9 cellular contexts compared by ENCODE assay signal in the genomic region with DNA sequence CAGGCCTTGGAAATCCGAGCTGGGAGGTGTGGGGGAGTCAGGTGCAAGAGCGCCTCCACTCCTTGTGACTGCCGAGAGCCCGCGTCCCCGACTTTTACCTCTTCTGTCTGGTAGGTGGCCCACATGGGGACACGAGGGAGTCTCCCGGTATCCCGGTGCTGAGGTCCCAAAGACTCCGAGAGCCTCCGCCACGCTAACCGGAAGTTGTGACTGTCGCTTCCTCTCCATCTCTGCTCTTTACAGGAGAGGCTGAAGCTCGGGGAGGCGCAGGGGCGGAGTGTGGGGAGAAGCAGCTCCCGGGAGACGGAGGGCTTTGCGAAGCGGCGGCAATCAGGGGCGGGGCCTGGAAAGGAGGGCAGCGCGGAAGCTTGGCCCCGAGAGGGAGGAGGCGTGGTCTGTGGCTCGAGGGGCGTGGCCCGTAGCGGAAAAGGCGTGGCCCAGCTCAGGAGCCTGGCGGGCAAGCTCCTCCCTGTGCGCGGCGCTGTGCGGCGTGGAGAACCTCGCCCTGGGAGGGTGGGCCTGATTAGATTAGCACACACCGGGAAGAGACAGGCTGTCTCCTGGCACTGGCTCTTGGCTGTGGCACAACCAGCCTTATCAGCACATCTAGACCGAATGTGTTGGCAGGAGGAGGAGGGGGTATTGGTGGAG.
DNase-seq lines count a peak whose midpoint lies in the region; ATAC-seq, FAIRE-seq and TF ChIP-seq lines count a peak whose summit lies in the region.
"Had no signal": no experiment of that assay in that cellular context is flagged by ENCODE, and none has a peak within 500 bp of the region (broad histone marks: within the 10 kb centered on the region; RNA-seq: fewer than 3 reads in every experiment).

No MANE protein-coding gene starts in this region.

- intact Hi-C loops in K562 (cut with micrococcal nuclease) (no loop called here), testis (cut with DNase I; ENCODE audit: low total_unique reads) (no loop called here)

- H3K4me2 ChIP-seq in K562 (ENCODE audit: insufficient read depth, low read length) (peak overlapping the region; percentile 72), keratinocyte (ENCODE audit: control insufficient read depth, extremely low read depth, insufficient read depth, low read depth, low read length) (no peak overlapping the region)

- no peak for TF ChIP-seq EP300 in K562 (IDR thresholded peaks at IDR 0.05; ENCODE audit: low read length)

- TF ChIP-seq CTCF in K562 (IDR thresholded peaks at IDR 0.05 in 2 of 3, conservative IDR thresholded peaks at IDR 0.05 in 1 of 3; ENCODE audit: insufficient read depth in 2 of 3, low read depth in 1 of 3, low read length in 3 of 3) (peak in 2 of 3 experiments; percentile 4 to 11; a peak in 1 of 6 replicates), keratinocyte (optimal IDR thresholded peaks at IDR 0.05 in 1 of 3, IDR thresholded peaks at IDR 0.05 in 1 of 3, conservative IDR thresholded peaks at IDR 0.05 in 1 of 3; ENCODE audit: extremely low read depth in 1 of 3, insufficient read depth in 2 of 3, low read length in 3 of 3) (no peak), testis (IDR thresholded peaks at IDR 0.05) (no peak), brain microvascular endothelial cell (IDR thresholded peaks at IDR 0.05; ENCODE audit: low read depth, low read length, missing control alignments) (no peak)

- CTCF ChIA-PET in K562 (lab: Yijun Ruan, JAX; ENCODE audit: low intra/inter-chr PET ratio) = no interaction called here

- peak overlapping the region in 1 of 2 donors; percentile 56 for H3K4me3 Mint-ChIP-seq in activated T-cell treated with anti-CD3 and anti-CD28 coated beads, Interleukin-2, amount 50 U/mL, for 72 hours

- H3K36me3 ChIP-seq in K562 (ENCODE audit: control insufficient read depth, insufficient read depth, low read length) (no peaks in the 10 kb centered on the region), keratinocyte (ENCODE audit: control insufficient read depth in 2 of 2, extremely low read depth in 1 of 2, insufficient read depth in 2 of 2, low read length in 2 of 2) (no peaks in the 10 kb centered on the region), testis (ENCODE audit: low read depth, missing control alignments) (no peaks in the 10 kb centered on the region), brain microvascular endothelial cell (replicated peaks) (no peaks in the 10 kb centered on the region)

- H3K27me3 Mint-ChIP-seq in activated T-cell treated with anti-CD3 and anti-CD28 coated beads, Interleukin-2, amount 50 U/mL, for 72 hours (ENCODE audit: low read depth) = no peaks in the 10 kb centered on the region

- dilution Hi-C loops in keratinocyte (cut with MboI; ENCODE audit: extremely low pct_ligation_motif_present, low sequenced_read_pairs) = no loop called here

- no peaks in the 10 kb centered on the region for H4K20me1 ChIP-seq in K562 (replicated peaks; ENCODE audit: control insufficient read depth, insufficient read depth, low read length)
- H4K20me1 ChIP-seq in keratinocyte (ENCODE audit: control insufficient read depth, extremely low read depth, insufficient read depth, low read length) = no peaks in the 10 kb centered on the region

- H3K9ac ChIP-seq in K562 (ENCODE audit: insufficient read depth in 1 of 2, low read depth in 2 of 2, low read length in 2 of 2) (no peak overlapping the region; a peak in 2 of 4 replicates), keratinocyte (ENCODE audit: control insufficient read depth, extremely low read depth, insufficient read depth, low read length) (peak overlapping the region; percentile 44)

- peak overlapping the region; percentile 92 for H2AFZ ChIP-seq in K562 (ENCODE audit: low read depth, low read length)
- no peak overlapping the region for H2AFZ ChIP-seq in keratinocyte (ENCODE audit: control insufficient read depth, low read length)

- POLR2A ChIA-PET in K562 (lab: Yijun Ruan, JAX) = interaction anchor here (0.5 to 1.4 kb wide), 4 partner anchors 10 to 89 kb away, joined by 3 to 7 read pairs (median 3); no protein-coding TSS in a partner anchor

- H3K27ac ChIP-seq in K562 (ENCODE audit: extremely low read depth, low read depth, low read length) (no peak overlapping the region), keratinocyte (ENCODE audit: control insufficient read depth, insufficient read depth, low read length) (peak overlapping the region; percentile 8), testis (peak overlapping the region in 1 of 2 donors; percentile 60), brain microvascular endothelial cell (no peak overlapping the region)

- H3K4me1 ChIP-seq in K562 (replicated peaks in 1 of 2; ENCODE audit: control insufficient read depth in 2 of 2, insufficient read depth in 2 of 2, low read length in 2 of 2) (peaks cover 0 to 10% of the 10 kb centered on the region in 2 experiments; a peak in 2 of 5 replicates), keratinocyte (ENCODE audit: control insufficient read depth, extremely low read depth, insufficient read depth, low read length) (no peaks in the 10 kb centered on the region), testis (no peaks in the 10 kb centered on the region)

- H3K36me3 Mint-ChIP-seq in activated T-cell treated with anti-CD3 and anti-CD28 coated beads, Interleukin-2, amount 50 U/mL, for 72 hours (ENCODE audit: insufficient read depth in 2 of 2) = peaks cover 3 to 4% of the 10 kb centered on the region in 2 donors

- H3K4me3 ChIP-seq in K562 = peak overlapping the region; percentile 39
- H3K4me3 ChIP-seq in keratinocyte (ENCODE audit: control insufficient read depth in 2 of 3, extremely low read depth in 1 of 3, insufficient read depth in 2 of 3, low read depth in 1 of 3, low read length in 3 of 3) = peak overlapping the region in 2 of 3 experiments; percentile 32 to 38
- peak overlapping the region; percentile 50 to 64 for H3K4me3 ChIP-seq in testis
- H3K4me3 ChIP-seq in brain microvascular endothelial cell (ENCODE audit: low read depth, low read length) = no peak overlapping the region

- no TSS peak for BruUV-seq in K562 (replicated peaks; lab: Mats Ljungman, UMichigan)

- H3K79me2 ChIP-seq in K562 (ENCODE audit: control insufficient read depth, insufficient read depth, low read length) (no peaks in the 10 kb centered on the region), keratinocyte (ENCODE audit: control insufficient read depth, insufficient read depth, low read length) (no peaks in the 10 kb centered on the region)

- H3K9me1 ChIP-seq in K562 (ENCODE audit: control insufficient read depth, insufficient read depth, low read length) (no peaks in the 10 kb centered on the region), keratinocyte (ENCODE audit: control insufficient read depth, extremely low read depth, insufficient read depth, low read length) (no peaks in the 10 kb centered on the region)

- peaks cover 0 to 6% of the 10 kb centered on the region in 2 experiments; a peak in 1 of 5 replicates for H3K27me3 ChIP-seq in K562 (ENCODE audit: control insufficient read depth in 2 of 2, insufficient read depth in 2 of 2, low read length in 2 of 2)
- no peaks in the 10 kb centered on the region for H3K27me3 ChIP-seq in keratinocyte (ENCODE audit: control insufficient read depth, extremely low read depth, insufficient read depth, low read length)
- no peaks in the 10 kb centered on the region for H3K27me3 ChIP-seq in testis
- H3K27me3 ChIP-seq in brain microvascular endothelial cell (replicated peaks) = no peaks in the 10 kb centered on the region

- 3% methylated on average over 27 of the region's 41 CpGs for WGBS in K562 (ENCODE audit: insufficient coverage, low coverage, missing lambda C conversion rate)
- WGBS in testis, 2 donors = 54 to 70% methylated on average over 36 to 41 of the region's 41 CpGs

- FAIRE-seq in K562 (lab: Jason Lieb, UNC) (no peak), keratinocyte (lab: Jason Lieb, UNC) (no peak)

- no peak for TF ChIP-seq RAD21 in K562 (CRISPR knock-in tag; conservative IDR thresholded peaks at IDR 0.05 in 1 of 2, IDR thresholded peaks at IDR 0.05 in 1 of 2)

- in situ Hi-C loops in K562 (cut with MboI) (no loop called here), brain microvascular endothelial cell (cut with HindIII; ENCODE audit: low pct_ligation_motif_present, low sequenced_read_pairs) (no loop called here)

- no peak overlapping the region for H3K27ac Mint-ChIP-seq in activated T-cell treated with anti-CD3 and anti-CD28 coated beads, Interleukin-2, amount 50 U/mL, for 72 hours

- H3K9me3 Mint-ChIP-seq in activated T-cell treated with anti-CD3 and anti-CD28 coated beads, Interleukin-2, amount 50 U/mL, for 72 hours = peaks cover 6 to 7% of the 10 kb centered on the region in 2 donors

- TF ChIP-seq POLR2A in K562 (conservative IDR thresholded peaks at IDR 0.05) (peak; percentile 42; the same call in 1 of the 2 replicates), testis (IDR thresholded peaks at IDR 0.05) (no peak)

- no peaks in the 10 kb centered on the region; the same call in 1 of the 2 replicates for H3K9me3 ChIP-seq in K562 (replicated peaks; ENCODE audit: control insufficient read depth, insufficient read depth, low read depth, low read length)
- H3K9me3 ChIP-seq in keratinocyte (ENCODE audit: control insufficient read depth, low read depth, low read length) = peaks cover 9% of the 10 kb centered on the region
- H3K9me3 ChIP-seq in testis = no peaks in the 10 kb centered on the region

- ATAC-seq in activated T-cell treated with anti-CD3 and anti-CD28 coated beads, Interleukin-2, amount 50 U/mL, for 72 hours (replicated peaks in 1 of 2) = peak in 1 of 2 donors; percentile 29
- ATAC-seq in K562 = peak; percentile 100
- ATAC-seq in HG02870 (IDR thresholded peaks at IDR 0.05; ENCODE audit: unreplicated experiment) = no peak

- peak; percentile 1 to 4 for DNase-seq in activated T-cell treated with anti-CD3 and anti-CD28 coated beads, Interleukin-2, amount 50 U/mL, for 72 hours
- no peak for DNase-seq in activated T-cell treated with anti-CD3 and anti-CD28 coated beads for 4 hours
- peak; percentile 75 to 88 (median 86) for DNase-seq in K562 (ENCODE audit: extremely low read depth in 1 of 4, low spot score in 3 of 4)
- DNase-seq in keratinocyte (ENCODE audit: low read depth, low spot score) = peak; percentile 5
- peak; percentile 85 for DNase-seq in testis
- no peak for DNase-seq in NCI-H2196 (lab: John Stamatoyannopoulos, UW; ENCODE audit: unreplicated experiment)
- no peak for DNase-seq in brain microvascular endothelial cell
- DNase-seq: AML-193 had no signal

- no peaks in the 10 kb centered on the region for H3K4me1 Mint-ChIP-seq in activated T-cell treated with anti-CD3 and anti-CD28 coated beads, Interleukin-2, amount 50 U/mL, for 72 hours (ENCODE audit: low read depth)

Comparison
In these comparisons a context has a peak if more than half of its experiments do, and no peak if none do; other contexts are left out.
1. DNase-seq: peak in activated T-cell treated with anti-CD3 and anti-CD28 coated beads, Interleukin-2, amount 50 U/mL, for 72 hours (2 of 2), K562 (4 of 4), keratinocyte (single experiment) and testis (single experiment); none in activated T-cell treated with anti-CD3 and anti-CD28 coated beads for 4 hours (single experiment), NCI-H2196 (single experiment) and brain microvascular endothelial cell (single experiment).
2. CTCF ChIP-seq: peak in K562 (2 of 3); none in keratinocyte (0 of 3), testis (0 of 3) and brain microvascular endothelial cell (single experiment).